Comparison of ENCODE assay signal across 17 cellular contexts in the genomic region with DNA sequence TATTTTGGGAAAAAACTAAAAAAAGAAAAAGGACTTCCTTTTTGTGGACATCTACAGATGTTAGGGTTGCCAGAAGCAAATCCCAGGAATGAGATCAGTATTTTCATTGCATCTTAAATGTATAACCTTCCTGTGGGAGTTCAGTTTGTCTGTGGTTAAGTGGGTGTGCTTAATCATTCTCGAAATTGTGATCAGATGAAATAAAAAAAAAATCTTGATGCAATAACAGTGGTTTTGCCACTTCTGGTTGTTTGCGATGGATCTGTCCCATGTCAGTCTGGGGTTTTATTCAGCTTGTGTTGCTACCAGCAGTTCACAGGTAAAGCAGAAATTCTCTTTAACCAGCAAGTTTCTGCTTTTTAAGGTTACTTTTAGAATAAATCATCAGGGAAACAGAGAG.
DNase-seq lines count a peak whose midpoint lies in the region; ATAC-seq and TF ChIP-seq lines count a peak whose summit lies in the region.
"Had no signal": no experiment of that assay in that cellular context is flagged by ENCODE, and none has a peak within 500 bp of the region (broad histone marks: within the 10 kb centered on the region; RNA-seq: fewer than 3 reads in every experiment).

No MANE protein-coding gene starts in this region.

- TF ChIP-seq CTCF in fibroblast of mammary gland (conservative IDR thresholded peaks at IDR 0.05; ENCODE audit: control insufficient read depth, insufficient read depth, low read depth, low read length): no peak

- CTCF ChIA-PET in activated naive CD4-positive, alpha-beta T cell treated with anti-CD3 and anti-CD28 coated beads for 36 hours (lab: Charles Lee): no interaction called here

- peaks cover 35% of the 10 kb centered on the region for H3K36me3 Mint-ChIP-seq in activated naive CD4-positive, alpha-beta T cell treated with anti-CD3 and anti-CD28 coated beads for 36 hours (ENCODE audit: low read depth)
- H3K36me3 Mint-ChIP-seq in stimulated activated effector memory CD8-positive, alpha-beta T cell treated with anti-CD3 and anti-CD28 coated beads, Interleukin-12 subunit alpha, Interleukin-12 subunit beta, amount 100 ng/mL, for 72 hours: peaks cover 49% of the 10 kb centered on the region

- H3K27me3 Mint-ChIP-seq in activated naive CD4-positive, alpha-beta T cell treated with anti-CD3 and anti-CD28 coated beads for 36 hours (ENCODE audit: low read depth): no peaks in the 10 kb centered on the region

- peak overlapping the region; percentile 56 for H3K27ac Mint-ChIP-seq in activated naive CD4-positive, alpha-beta T cell treated with anti-CD3 and anti-CD28 coated beads for 36 hours
- no peak overlapping the region for H3K27ac Mint-ChIP-seq in stimulated activated effector memory CD8-positive, alpha-beta T cell treated with anti-CD3 and anti-CD28 coated beads, Interleukin-12 subunit alpha, Interleukin-12 subunit beta, amount 100 ng/mL, for 72 hours
- H3K27ac Mint-ChIP-seq: HFFc6 had no signal

- H3K4me3 Mint-ChIP-seq in activated naive CD4-positive, alpha-beta T cell treated with anti-CD3 and anti-CD28 coated beads for 36 hours: no peak overlapping the region
- no peak overlapping the region for H3K4me3 Mint-ChIP-seq in stimulated activated effector memory CD8-positive, alpha-beta T cell treated with anti-CD3 and anti-CD28 coated beads, Interleukin-12 subunit alpha, Interleukin-12 subunit beta, amount 100 ng/mL, for 72 hours
- H3K4me3 Mint-ChIP-seq: HFFc6 had no signal

- no peak overlapping the region for H3K4me3 ChIP-seq in fibroblast of mammary gland (ENCODE audit: control insufficient read depth, low read depth, low read length)
- H3K4me3 ChIP-seq: esophagus squamous epithelium, heart left ventricle, uterus had no signal

- DNase-seq in activated naive CD4-positive, alpha-beta T cell treated with anti-CD3 and anti-CD28 coated beads for 36 hours: no peak
- no peak for DNase-seq in activated naive CD4-positive, alpha-beta T cell (lab: John Stamatoyannopoulos, UW)
- DNase-seq in RPMI7951 (ENCODE audit: low read depth) (peak; percentile 42), fibroblast of mammary gland (ENCODE audit: low read depth) (peak; percentile 85), NCI-H526 treated with DMSO at 0.1 percent for 48 hours (lab: John Stamatoyannopoulos, UW) (no peak), DMS 273 (lab: John Stamatoyannopoulos, UW; ENCODE audit: unreplicated experiment) (no peak), NCI-H524 treated with DMSO at 0.1 percent for 48 hours (lab: John Stamatoyannopoulos, UW) (no peak)
- no peak for DNase-seq in stimulated activated effector memory CD8-positive, alpha-beta T cell treated with anti-CD3 and anti-CD28 coated beads, Interleukin-12 subunit alpha, Interleukin-12 subunit beta, amount 100 ng/mL, for 72 hours (ENCODE audit: low spot score in 2 of 2)
- DNase-seq: ACHN; activated effector memory CD4-positive, alpha-beta T cell treated with Interleukin-2 at 50 U/mL for 16 hours; esophagus squamous epithelium; heart left ventricle; HFFc6; Karpas-422; NCI-H1417; NCI-H2171 treated with DMSO at 0.1 percent for 48 hours; uterus had no signal

- peak; percentile 44 for ATAC-seq in stimulated activated effector memory CD8-positive, alpha-beta T cell treated with anti-CD3 and anti-CD28 coated beads, Interleukin-12 subunit alpha, Interleukin-12 subunit beta, amount 100 ng/mL, for 72 hours
- ATAC-seq: heart left ventricle had no signal

- no peaks in the 10 kb centered on the region for H3K9me3 Mint-ChIP-seq in activated naive CD4-positive, alpha-beta T cell treated with anti-CD3 and anti-CD28 coated beads for 36 hours
- no peaks in the 10 kb centered on the region for H3K9me3 Mint-ChIP-seq in stimulated activated effector memory CD8-positive, alpha-beta T cell treated with anti-CD3 and anti-CD28 coated beads, Interleukin-12 subunit alpha, Interleukin-12 subunit beta, amount 100 ng/mL, for 72 hours
- H3K9me3 Mint-ChIP-seq: HFFc6 had no signal

- H3K4me1 Mint-ChIP-seq in activated naive CD4-positive, alpha-beta T cell treated with anti-CD3 and anti-CD28 coated beads for 36 hours (ENCODE audit: low read depth): peaks cover 38% of the 10 kb centered on the region
- peaks cover 15% of the 10 kb centered on the region for H3K4me1 Mint-ChIP-seq in stimulated activated effector memory CD8-positive, alpha-beta T cell treated with anti-CD3 and anti-CD28 coated beads, Interleukin-12 subunit alpha, Interleukin-12 subunit beta, amount 100 ng/mL, for 72 hours

- intact Hi-C loops in activated naive CD4-positive, alpha-beta T cell treated with anti-CD3 and anti-CD28 coated beads for 36 hours (cut with micrococcal nuclease): loop anchor here (2.0 kb wide), 1 partner anchor 68 kb away; no protein-coding TSS in a partner anchor

Comparison
In these comparisons a context has a peak if more than half of its experiments do, and no peak if none do; other contexts are left out.
1. DNase-seq: peak in RPMI7951 (single experiment) and fibroblast of mammary gland (single experiment); none in activated naive CD4-positive, alpha-beta T cell treated with anti-CD3 and anti-CD28 coated beads for 36 hours (single experiment), activated naive CD4-positive, alpha-beta T cell (0 of 4), stimulated activated effector memory CD8-positive, alpha-beta T cell treated with anti-CD3 and anti-CD28 coated beads, Interleukin-12 subunit alpha, Interleukin-12 subunit beta, amount 100 ng/mL, for 72 hours (0 of 2), NCI-H526 treated with DMSO at 0.1 percent for 48 hours (single experiment), DMS 273 (single experiment) and NCI-H524 treated with DMSO at 0.1 percent for 48 hours (single experiment).